In genomic region chr4:138005486-138005885, GRCh38 we compare ENCODE assay signal across 15 cellular contexts.
DNase-seq lines count a peak whose midpoint lies in the region; ATAC-seq and TF ChIP-seq lines count a peak whose summit lies in the region.
"Had no signal": no experiment of that assay in that cellular context is flagged by ENCODE, and none has a peak within 500 bp of the region (broad histone marks: within the 10 kb centered on the region; RNA-seq: fewer than 3 reads in every experiment).

No MANE protein-coding gene starts in this region.

- H3K27me3 ChIP-seq in uterus = no peaks in the 10 kb centered on the region
- H3K27me3 ChIP-seq in transverse colon = no peaks in the 10 kb centered on the region
- H3K27me3 ChIP-seq: BLaER1 treated with 17β-estradiol and CSF1 and Interleukin-3, amounts not matched to agents 10 nM and 100 nM had no signal

- H3K36me3 Mint-ChIP-seq in mesothelial cell of epicardium = no peaks in the 10 kb centered on the region
- H3K36me3 Mint-ChIP-seq: CD8-positive, alpha-beta T cell had no signal

- intact Hi-C loops in uterus (cut with DNase I; ENCODE audit: low total_unique reads) = no loop called here
- intact Hi-C loops in transverse colon (cut with DNase I; ENCODE audit: low total_unique reads) = no loop called here

- TF ChIP-seq POLR2A in uterus (IDR thresholded peaks at IDR 0.05) = no peak
- no peak for TF ChIP-seq POLR2A in transverse colon (IDR thresholded peaks at IDR 0.05)

- no peak for ATAC-seq in stimulated activated naive CD8-positive, alpha-beta T cell treated with anti-CD3 and anti-CD28 coated beads, Interleukin-15, Interleukin-2, amounts not matched to agents 100 U/mL and 50 U/mL, for 24 hours
- no peak for ATAC-seq in GM21515 (IDR thresholded peaks at IDR 0.05; ENCODE audit: unreplicated experiment)
- ATAC-seq: CD8-positive, alpha-beta T cell had no signal

- 74 to 78% methylated on average over 1 of the region's 1 CpG for WGBS in transverse colon (ENCODE audit: low coverage in 1 of 2), 2 donors

- H3K4me3 ChIP-seq in uterus (no peak overlapping the region), transverse colon (no peak overlapping the region)
- H3K4me3 ChIP-seq: BLaER1 treated with 17β-estradiol and CSF1 and Interleukin-3, amounts not matched to agents 10 nM and 100 nM had no signal

- peak overlapping the region; percentile 13 for H3K27ac Mint-ChIP-seq in mesothelial cell of epicardium
- H3K27ac Mint-ChIP-seq: B cell; CD8-positive, alpha-beta T cell had no signal

- peaks cover 10% of the 10 kb centered on the region for H3K4me1 Mint-ChIP-seq in mesothelial cell of epicardium
- H3K4me1 Mint-ChIP-seq: B cell had no signal

- H3K9me3 ChIP-seq in uterus (no peaks in the 10 kb centered on the region), transverse colon (no peaks in the 10 kb centered on the region)
- H3K9me3 ChIP-seq: BLaER1 treated with 17β-estradiol and CSF1 and Interleukin-3, amounts not matched to agents 10 nM and 100 nM had no signal

- TF ChIP-seq CTCF in mesothelial cell of epicardium (IDR thresholded peaks at IDR 0.05; ENCODE audit: unreplicated experiment) (no peak), uterus (IDR thresholded peaks at IDR 0.05) (no peak), transverse colon (IDR thresholded peaks at IDR 0.05) (no peak)

- H3K4me1 ChIP-seq in uterus (no peaks in the 10 kb centered on the region), transverse colon (no peaks in the 10 kb centered on the region)
- H3K4me1 ChIP-seq: BLaER1 treated with 17β-estradiol and CSF1 and Interleukin-3, amounts not matched to agents 10 nM and 100 nM had no signal

- in situ Hi-C loops in transverse colon (cut with MboI; ENCODE audit: low pct_ligation_motif_present in 1 of 4, low pct_unique_long_range_greater_than_20kb in 1 of 4, low sequenced_read_pairs in 3 of 4) = no loop called here

- H3K27me3 Mint-ChIP-seq in mesothelial cell of epicardium (ENCODE audit: low read depth) = no peaks in the 10 kb centered on the region

- H3K4me3 Mint-ChIP-seq in mesothelial cell of epicardium = no peak overlapping the region
- H3K4me3 Mint-ChIP-seq: B cell; CD8-positive, alpha-beta T cell had no signal

- TF ChIP-seq EP300 in transverse colon (IDR thresholded peaks at IDR 0.05; ENCODE audit: low read depth) = no peak

- H3K36me3 ChIP-seq in uterus (no peaks in the 10 kb centered on the region), transverse colon (no peaks in the 10 kb centered on the region)
- H3K36me3 ChIP-seq: BLaER1 treated with 17β-estradiol and CSF1 and Interleukin-3, amounts not matched to agents 10 nM and 100 nM had no signal

- H3K27ac ChIP-seq in uterus (no peak overlapping the region), transverse colon (no peak overlapping the region)
- H3K27ac ChIP-seq: BLaER1 treated with 17β-estradiol and CSF1 and Interleukin-3, amounts not matched to agents 10 nM and 100 nM; HL-60 had no signal

- H3K9me3 Mint-ChIP-seq in mesothelial cell of epicardium = peaks cover 5% of the 10 kb centered on the region

- DNase-seq in EH (ENCODE audit: low read depth) = peak; percentile 18
- DNase-seq in astrocyte of the hippocampus (ENCODE audit: low read depth, low spot score) = peak; percentile 35
- DNase-seq in mesothelial cell of epicardium (ENCODE audit: low spot score in 2 of 2, unreplicated experiment in 2 of 2) = no peak
- no peak for DNase-seq in uterus
- DNase-seq in stimulated activated naive CD8-positive, alpha-beta T cell treated with anti-CD3 and anti-CD28 coated beads, Interleukin-15, Interleukin-2, amounts not matched to agents 100 U/mL and 50 U/mL, for 24 hours = no peak
- DNase-seq in transverse colon = no peak
- DNase-seq: 8988T; Calu3; CD8-positive, alpha-beta T cell; DND-41; HCEC 1CT had no signal

Comparison
In these comparisons a context has a peak if more than half of its experiments do, and no peak if none do; other contexts are left out.
1. DNase-seq: peak in EH (single experiment) and astrocyte of the hippocampus (single experiment); none in mesothelial cell of epicardium (0 of 2), uterus (0 of 2), stimulated activated naive CD8-positive, alpha-beta T cell treated with anti-CD3 and anti-CD28 coated beads, Interleukin-15, Interleukin-2, amounts not matched to agents 100 U/mL and 50 U/mL, for 24 hours (single experiment) and transverse colon (single experiment).